Comparison of ENCODE assay signal across 1 cellular context in the genomic region with DNA sequence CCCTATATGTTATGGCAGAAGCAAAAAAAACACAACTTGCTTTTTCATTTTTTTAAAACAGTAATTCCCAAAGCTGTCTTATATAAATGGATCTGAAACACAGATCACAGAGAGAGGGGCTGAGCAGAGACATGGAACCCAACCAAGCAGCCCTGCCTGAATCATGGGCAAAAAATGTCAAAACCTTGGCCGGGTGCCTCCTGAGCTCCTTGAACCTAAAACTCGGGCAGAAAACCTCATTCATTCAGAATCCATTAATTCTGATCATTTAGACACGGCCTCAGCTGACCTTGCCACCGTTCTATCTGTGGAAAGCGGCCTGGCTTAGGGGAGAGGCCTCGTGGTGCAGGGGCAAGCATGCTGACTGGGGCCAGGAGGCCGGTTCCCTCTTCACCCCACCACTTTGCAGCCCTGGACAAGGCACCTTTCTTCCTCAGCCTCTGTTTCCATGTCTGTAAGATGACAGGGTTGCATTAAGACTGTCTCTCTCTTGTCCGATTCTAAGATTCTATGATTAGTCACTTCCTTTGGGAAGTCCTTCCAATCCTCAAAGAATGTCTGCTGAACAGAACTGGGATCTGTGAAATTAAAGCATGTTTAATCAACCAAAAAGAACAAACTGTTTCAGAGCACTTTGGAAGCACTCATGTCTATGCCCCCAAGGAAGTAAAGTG.
A peak's percentile ranks its signal among the peaks of the same experiment; 100 is the strongest.
TF ChIP-seq lines count a peak whose summit lies in the region.

No MANE protein-coding gene starts in this region.

TF ChIP-seq in SK-N-SH, 30 proteins besides CTCF, POLR2A, EP300 and RAD21 (continued from another document):
- TF ChIP-seq, protein P1, sequence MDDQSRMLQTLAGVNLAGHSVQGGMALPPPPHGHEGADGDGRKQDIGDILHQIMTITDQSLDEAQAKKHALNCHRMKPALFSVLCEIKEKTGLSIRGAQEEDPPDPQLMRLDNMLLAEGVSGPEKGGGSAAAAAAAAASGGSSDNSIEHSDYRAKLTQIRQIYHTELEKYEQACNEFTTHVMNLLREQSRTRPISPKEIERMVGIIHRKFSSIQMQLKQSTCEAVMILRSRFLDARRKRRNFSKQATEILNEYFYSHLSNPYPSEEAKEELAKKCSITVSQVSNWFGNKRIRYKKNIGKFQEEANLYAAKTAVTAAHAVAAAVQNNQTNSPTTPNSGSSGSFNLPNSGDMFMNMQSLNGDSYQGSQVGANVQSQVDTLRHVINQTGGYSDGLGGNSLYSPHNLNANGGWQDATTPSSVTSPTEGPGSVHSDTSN (IDR thresholded peaks at IDR 0.05) = peak; percentile 70
- TF ChIP-seq YY1 (IDR thresholded peaks at IDR 0.05; ENCODE audit: low read depth) = no peak
- TF ChIP-seq NFIC (IDR thresholded peaks at IDR 0.05; ENCODE audit: borderline replicate concordance) = peak; percentile 88
- 0 out of 2 replicates have a peak, but pooled peaks have one; percentile 23 for TF ChIP-seq FOXM1 (IDR thresholded peaks at IDR 0.05; ENCODE audit: low read depth)
- peak; percentile 72 for TF ChIP-seq TEAD4 (IDR thresholded peaks at IDR 0.05; ENCODE audit: borderline replicate concordance, insufficient read depth)
- TF ChIP-seq GABPA (IDR thresholded peaks at IDR 0.05; ENCODE audit: low read depth) = no peak
- no peak for TF ChIP-seq GATA2 (CRISPR knock-in tag; IDR thresholded peaks at IDR 0.05)
- TF ChIP-seq ELF1 (IDR thresholded peaks at IDR 0.05) = no peak
TF ChIP-seq in SK-N-SH: peak in this region for 11.
